ENCODE assay signal across 8 cellular contexts in the genomic region with DNA sequence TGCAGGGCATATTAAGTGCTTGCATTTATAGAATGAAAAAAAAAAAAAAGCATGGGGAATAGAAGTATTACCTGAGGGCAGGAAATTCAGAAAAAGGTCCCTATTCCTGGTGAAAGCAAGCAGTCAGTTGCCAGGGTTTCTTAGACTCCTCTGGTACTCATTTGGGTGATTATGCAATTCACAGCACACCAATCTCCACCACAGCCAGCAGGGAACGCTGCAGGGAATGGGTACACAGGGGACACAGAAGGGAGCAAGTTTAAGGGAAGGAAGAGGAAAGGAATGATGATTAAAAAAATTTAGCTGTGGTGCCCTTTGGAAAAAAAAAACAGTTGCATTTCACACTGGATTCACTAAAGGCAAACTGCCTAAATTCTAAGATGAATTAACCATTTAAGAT. TPM values are rescaled to one million over a fixed set of nuclear protein-coding genes. Genes with fewer than 3 reads are reported as not detected.
DNase-seq lines count a peak whose midpoint lies in the region; TF ChIP-seq lines count a peak whose summit lies in the region.

No MANE protein-coding gene starts in this region.

- H3K27me3 Mint-ChIP-seq in progenitor cell of endocrine pancreas, result no peaks in the 10 kb centered on the region
- H3K27me3 Mint-ChIP-seq in activated CD4-positive, alpha-beta memory T cell treated with anti-CD3 and anti-CD28 coated beads, Interleukin-2, amount 10 ng/mL, durations not matched to agents 7 days and 5 days, result no peaks in the 10 kb centered on the region

- in situ Hi-C loops in GM13977 (cut with MboI; ENCODE audit: low pct_unique_long_range_greater_than_20kb, low sequenced_read_pairs, unreplicated experiment), result no loop called here

- H3K4me1 Mint-ChIP-seq in progenitor cell of endocrine pancreas (ENCODE audit: low read depth), result peaks cover 14% of the 10 kb centered on the region
- H3K4me1 Mint-ChIP-seq in activated CD4-positive, alpha-beta memory T cell treated with anti-CD3 and anti-CD28 coated beads, Interleukin-2, amount 10 ng/mL, durations not matched to agents 7 days and 5 days, result peaks cover 28% of the 10 kb centered on the region

- TF ChIP-seq CTCF in GM13977 (IDR thresholded peaks at IDR 0.05; ENCODE audit: extremely low read depth, insufficient read depth, missing control alignments) (peak; percentile 8), progenitor cell of endocrine pancreas (IDR thresholded peaks at IDR 0.05; ENCODE audit: unreplicated experiment) (peak; percentile 27)

- no peak overlapping the region for H3K4me3 Mint-ChIP-seq in progenitor cell of endocrine pancreas (ENCODE audit: low read depth)
- H3K4me3 Mint-ChIP-seq in activated CD4-positive, alpha-beta memory T cell treated with anti-CD3 and anti-CD28 coated beads, Interleukin-2, amount 10 ng/mL, durations not matched to agents 7 days and 5 days, result no peak overlapping the region

- POLR2A ChIA-PET in activated CD4-positive, alpha-beta memory T cell treated with anti-CD3 and anti-CD28 coated beads, Interleukin-2, amount 10 ng/mL, durations not matched to agents 7 days and 5 days (lab: Charles Lee), result interaction anchor here (2.1 kb wide), 1 partner anchor 10 kb away, joined by 7 read pairs; no protein-coding TSS in a partner anchor

- H3K27ac Mint-ChIP-seq in progenitor cell of endocrine pancreas, result no peak overlapping the region
- H3K27ac Mint-ChIP-seq in activated CD4-positive, alpha-beta memory T cell treated with anti-CD3 and anti-CD28 coated beads, Interleukin-2, amount 10 ng/mL, durations not matched to agents 7 days and 5 days, result no peak overlapping the region

- DNase-seq in A172 (ENCODE audit: low spot score), result peak; percentile 13
- no peak for DNase-seq in GM13977 (ENCODE audit: low spot score)
- DNase-seq in SIG-M5 (lab: John Stamatoyannopoulos, UW), result peak; percentile 42
- DNase-seq in fibroblast of peridontal ligament (ENCODE audit: extremely low read depth), result peak; percentile 70
- DNase-seq in progenitor cell of endocrine pancreas (ENCODE audit: low spot score, unreplicated experiment), result no peak
- no peak for DNase-seq in DMS79 treated with DMSO at 0.1 percent for 48 hours (lab: John Stamatoyannopoulos, UW)
- no peak for DNase-seq in activated effector memory CD4-positive, alpha-beta T cell treated with Interleukin-2 at 50 U/mL for 16 hours
- DNase-seq in activated CD4-positive, alpha-beta memory T cell treated with anti-CD3 and anti-CD28 coated beads, Interleukin-2, amount 10 ng/mL, durations not matched to agents 7 days and 5 days, result no peak

- H3K9me3 Mint-ChIP-seq in progenitor cell of endocrine pancreas (ENCODE audit: low read depth), result peaks cover 8% of the 10 kb centered on the region
- peaks cover 4% of the 10 kb centered on the region for H3K9me3 Mint-ChIP-seq in activated CD4-positive, alpha-beta memory T cell treated with anti-CD3 and anti-CD28 coated beads, Interleukin-2, amount 10 ng/mL, durations not matched to agents 7 days and 5 days

- CTCF ChIA-PET in activated CD4-positive, alpha-beta memory T cell treated with anti-CD3 and anti-CD28 coated beads, Interleukin-2, amount 10 ng/mL, durations not matched to agents 7 days and 5 days (lab: Charles Lee), result interaction anchor here (0.6 to 1.5 kb wide), 3 partner anchors 10 to 517 kb away, joined by 3 to 5 read pairs (median 3); no protein-coding TSS in a partner anchor

- H3K36me3 Mint-ChIP-seq in progenitor cell of endocrine pancreas (ENCODE audit: insufficient read depth), result peaks cover 8% of the 10 kb centered on the region
- peaks cover 11% of the 10 kb centered on the region for H3K36me3 Mint-ChIP-seq in activated CD4-positive, alpha-beta memory T cell treated with anti-CD3 and anti-CD28 coated beads, Interleukin-2, amount 10 ng/mL, durations not matched to agents 7 days and 5 days (ENCODE audit: low read depth)

RNA-seq across cellular contexts. Expression of gene BLTP3B, which starts 14.2 kb away (rescaled TPM):
- 34.9 and 41.2 TPM in 2 replicates for total RNA-seq in A172 (2014; rRNA removed; shearing (Covaris generic))
- 22.7 and 23.6 TPM in 2 replicates for total RNA-seq in progenitor cell of endocrine pancreas
- 10 to 100 TPM; 37.3 to 40.4 TPM for total RNA-seq in activated CD4-positive, alpha-beta memory T cell treated with anti-CD3 and anti-CD28 coated beads, Interleukin-2, amount 10 ng/mL, durations not matched to agents 7 days and 5 days

Comparison
In these comparisons a context has a peak if more than half of its experiments do, and no peak if none do; other contexts are left out.
1. DNase-seq: peak in A172 (single experiment), SIG-M5 (single experiment) and fibroblast of peridontal ligament (single experiment); none in GM13977 (single experiment), progenitor cell of endocrine pancreas (single experiment), DMS79 treated with DMSO at 0.1 percent for 48 hours (single experiment), activated effector memory CD4-positive, alpha-beta T cell treated with Interleukin-2 at 50 U/mL for 16 hours (single experiment) and activated CD4-positive, alpha-beta memory T cell treated with anti-CD3 and anti-CD28 coated beads, Interleukin-2, amount 10 ng/mL, durations not matched to agents 7 days and 5 days (single experiment).